1 cellular context compared by ENCODE assay signal in genomic region chr12:53939141-53940108, GRCh38.
TF ChIP-seq lines count a peak whose summit lies in the region.

No MANE protein-coding gene starts in this region.

TF ChIP-seq in K562, 482 proteins besides CTCF, POLR2A, EP300 and RAD21:
- TF ChIP-seq HNRNPH1 (optimal IDR thresholded peaks at IDR 0.05; ENCODE audit: low read depth, low read length) (no peak), RBM14 (IDR thresholded peaks at IDR 0.05; ENCODE audit: borderline replicate concordance, insufficient read depth, low read depth, low read length) (0 out of 2 replicates have a peak, but pooled peaks have one; percentile 46), SNRNP70 (optimal IDR thresholded peaks at IDR 0.05; ENCODE audit: low read depth, low read length) (no peak), CEBPB (tag; IDR thresholded peaks at IDR 0.05) (peak; percentile 29; the same call in 1 of the 2 replicates), ZSCAN29 (IDR thresholded peaks at IDR 0.05) (peak; percentile 94)
